Comparison of ENCODE assay signal across 24 cellular contexts in the genomic region with DNA sequence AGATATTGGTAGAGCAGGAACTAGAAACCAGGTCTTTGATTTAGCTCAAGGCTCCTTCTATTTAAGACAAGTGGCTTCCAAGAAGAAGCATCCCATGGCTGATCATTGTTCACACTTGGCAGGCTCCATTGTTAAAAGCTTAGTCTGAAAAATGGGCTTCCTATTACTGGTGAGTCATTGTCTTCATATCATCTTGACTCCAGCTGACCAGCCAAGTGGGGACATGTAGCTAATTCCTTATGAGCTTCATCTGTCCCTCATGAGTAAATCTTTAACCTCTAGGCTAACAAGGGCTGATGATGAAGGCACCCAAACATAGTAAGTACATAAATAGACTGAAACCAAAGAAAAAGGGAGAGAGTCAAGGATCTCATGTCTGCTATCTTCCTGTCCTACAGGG.
DNase-seq lines count a peak whose midpoint lies in the region; ATAC-seq, FAIRE-seq and TF ChIP-seq lines count a peak whose summit lies in the region.
"Had no signal": no experiment of that assay in that cellular context is flagged by ENCODE, and none has a peak within 500 bp of the region (broad histone marks: within the 10 kb centered on the region; RNA-seq: fewer than 3 reads in every experiment).

No MANE protein-coding gene starts in this region.

- peak overlapping the region; percentile 23; the same call in 2 of the 3 replicates for H3K4me2 ChIP-seq in A549
- H3K4me2 ChIP-seq: PC-9 had no signal

- CTCF ChIA-PET in A549 (lab: Yijun Ruan, JAX), result interaction anchor here (1.6 kb wide), 1 partner anchor 16 kb away, joined by 4 read pairs; no protein-coding TSS in a partner anchor

- no peak for TF ChIP-seq EP300 in A549 (IDR thresholded peaks at IDR 0.05)

- no peak overlapping the region for H3K4me3 ChIP-seq in A549
- H3K4me3 ChIP-seq in epithelial cell of esophagus (ENCODE audit: low read length), result no peak overlapping the region
- H3K4me3 ChIP-seq: PC-9, SJSA1 had no signal

- peaks cover 9% of the 10 kb centered on the region; the same call in 2 of the 3 replicates for H3K4me1 ChIP-seq in A549
- H3K4me1 ChIP-seq: SJSA1 had no signal

- no peak for TF ChIP-seq RAD21 in A549 (conservative IDR thresholded peaks at IDR 0.05 in 1 of 2, IDR thresholded peaks at IDR 0.05 in 1 of 2)

- POLR2A ChIA-PET in A549 (lab: Yijun Ruan, JAX), result no interaction called here

- H3K9me3 ChIP-seq in A549, result no peaks in the 10 kb centered on the region
- H3K9me3 ChIP-seq: SJSA1 had no signal

- no peak for TF ChIP-seq POLR2A in A549 (IDR thresholded peaks at IDR 0.05; ENCODE audit: low read length)

- TF ChIP-seq CTCF in A549 (IDR thresholded peaks at IDR 0.05) (no peak), epithelial cell of esophagus (IDR thresholded peaks at IDR 0.05; ENCODE audit: insufficient read depth, low read depth, low read length, missing control alignments) (no peak)

- FAIRE-seq in A549 (lab: Jason Lieb, UNC), result peak; percentile 23
- FAIRE-seq: G401.6, H1 had no signal

- no peak; a peak in 1 of 6 replicates for ATAC-seq in A549
- ATAC-seq: HCT116 had no signal

- H3K27ac ChIP-seq in A549, result 0 out of 6 replicates have a peak overlapping the region, but pooled peaks of 1 of the 2 experiments have one; percentile 3
- H3K27ac ChIP-seq: PC-9, SJSA1 had no signal

- DNase-seq in A549 (ENCODE audit: low read depth in 1 of 2, low spot score in 1 of 2) (peak in 1 of 2 experiments; percentile 29), HK-2 (ENCODE audit: unreplicated experiment) (peak; percentile 16), epithelial cell of esophagus (ENCODE audit: low read depth) (peak; percentile 39), kidney tubule cell (ENCODE audit: low spot score) (peak; percentile 94), ecto neural progenitor cell (ENCODE audit: low spot score) (no peak), DMS153 (lab: John Stamatoyannopoulos, UW) (no peak), T-helper 2 cell (no peak), OCI-M1 (lab: John Stamatoyannopoulos, UW) (no peak)
- DNase-seq: 8988T, Karpas-422, MV-4-11, NCI-H1105, NCI-H1436 treated with DMSO at 0.1 percent for 48 hours, NCI-H187 treated with DMSO at 0.1 percent for 48 hours, NCI-H2171 treated with DMSO at 0.1 percent for 48 hours, NCI-H524, NCI-H748 treated with DMSO at 0.1 percent for 48 hours, PC-9, Right ventricle myocardium superior, RPMI8226 had no signal

TF ChIP-seq in A549, 52 proteins besides CTCF, POLR2A, EP300 and RAD21:
- TF ChIP-seq RFX5 (IDR thresholded peaks at IDR 0.05), result no peak
- no peak for TF ChIP-seq HOXA7 (CRISPR knock-in tag; IDR thresholded peaks at IDR 0.05)
- no peak for TF ChIP-seq CBX8 (IDR thresholded peaks at IDR 0.05)
- no peak for TF ChIP-seq ESRRA (IDR thresholded peaks at IDR 0.05; ENCODE audit: borderline replicate concordance, low read length)
- no peak for TF ChIP-seq HEYL (CRISPR knock-in tag; IDR thresholded peaks at IDR 0.05)
- no peak for TF ChIP-seq EHMT2 (IDR thresholded peaks at IDR 0.05; ENCODE audit: low read depth)
- no peak for TF ChIP-seq SMC3 (IDR thresholded peaks at IDR 0.05)
- TF ChIP-seq CEBPB (IDR thresholded peaks at IDR 0.05), result no peak
- no peak for TF ChIP-seq PHF8 (IDR thresholded peaks at IDR 0.05; ENCODE audit: borderline replicate concordance, low read depth)
- no peak for TF ChIP-seq TFCP2L1 (CRISPR knock-in tag; IDR thresholded peaks at IDR 0.05)
- no peak for TF ChIP-seq KDM1A (IDR thresholded peaks at IDR 0.05; ENCODE audit: low read depth)
- no peak for TF ChIP-seq CHD4 (IDR thresholded peaks at IDR 0.05; ENCODE audit: borderline replicate concordance)
- no peak for TF ChIP-seq NR3C1 (IDR thresholded peaks at IDR 0.05)
- no peak for TF ChIP-seq JUNB (IDR thresholded peaks at IDR 0.05)
- TF ChIP-seq, protein P1, sequence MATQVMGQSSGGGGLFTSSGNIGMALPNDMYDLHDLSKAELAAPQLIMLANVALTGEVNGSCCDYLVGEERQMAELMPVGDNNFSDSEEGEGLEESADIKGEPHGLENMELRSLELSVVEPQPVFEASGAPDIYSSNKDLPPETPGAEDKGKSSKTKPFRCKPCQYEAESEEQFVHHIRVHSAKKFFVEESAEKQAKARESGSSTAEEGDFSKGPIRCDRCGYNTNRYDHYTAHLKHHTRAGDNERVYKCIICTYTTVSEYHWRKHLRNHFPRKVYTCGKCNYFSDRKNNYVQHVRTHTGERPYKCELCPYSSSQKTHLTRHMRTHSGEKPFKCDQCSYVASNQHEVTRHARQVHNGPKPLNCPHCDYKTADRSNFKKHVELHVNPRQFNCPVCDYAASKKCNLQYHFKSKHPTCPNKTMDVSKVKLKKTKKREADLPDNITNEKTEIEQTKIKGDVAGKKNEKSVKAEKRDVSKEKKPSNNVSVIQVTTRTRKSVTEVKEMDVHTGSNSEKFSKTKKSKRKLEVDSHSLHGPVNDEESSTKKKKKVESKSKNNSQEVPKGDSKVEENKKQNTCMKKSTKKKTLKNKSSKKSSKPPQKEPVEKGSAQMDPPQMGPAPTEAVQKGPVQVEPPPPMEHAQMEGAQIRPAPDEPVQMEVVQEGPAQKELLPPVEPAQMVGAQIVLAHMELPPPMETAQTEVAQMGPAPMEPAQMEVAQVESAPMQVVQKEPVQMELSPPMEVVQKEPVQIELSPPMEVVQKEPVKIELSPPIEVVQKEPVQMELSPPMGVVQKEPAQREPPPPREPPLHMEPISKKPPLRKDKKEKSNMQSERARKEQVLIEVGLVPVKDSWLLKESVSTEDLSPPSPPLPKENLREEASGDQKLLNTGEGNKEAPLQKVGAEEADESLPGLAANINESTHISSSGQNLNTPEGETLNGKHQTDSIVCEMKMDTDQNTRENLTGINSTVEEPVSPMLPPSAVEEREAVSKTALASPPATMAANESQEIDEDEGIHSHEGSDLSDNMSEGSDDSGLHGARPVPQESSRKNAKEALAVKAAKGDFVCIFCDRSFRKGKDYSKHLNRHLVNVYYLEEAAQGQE (IDR thresholded peaks at IDR 0.05), result no peak
- TF ChIP-seq, protein P2, sequence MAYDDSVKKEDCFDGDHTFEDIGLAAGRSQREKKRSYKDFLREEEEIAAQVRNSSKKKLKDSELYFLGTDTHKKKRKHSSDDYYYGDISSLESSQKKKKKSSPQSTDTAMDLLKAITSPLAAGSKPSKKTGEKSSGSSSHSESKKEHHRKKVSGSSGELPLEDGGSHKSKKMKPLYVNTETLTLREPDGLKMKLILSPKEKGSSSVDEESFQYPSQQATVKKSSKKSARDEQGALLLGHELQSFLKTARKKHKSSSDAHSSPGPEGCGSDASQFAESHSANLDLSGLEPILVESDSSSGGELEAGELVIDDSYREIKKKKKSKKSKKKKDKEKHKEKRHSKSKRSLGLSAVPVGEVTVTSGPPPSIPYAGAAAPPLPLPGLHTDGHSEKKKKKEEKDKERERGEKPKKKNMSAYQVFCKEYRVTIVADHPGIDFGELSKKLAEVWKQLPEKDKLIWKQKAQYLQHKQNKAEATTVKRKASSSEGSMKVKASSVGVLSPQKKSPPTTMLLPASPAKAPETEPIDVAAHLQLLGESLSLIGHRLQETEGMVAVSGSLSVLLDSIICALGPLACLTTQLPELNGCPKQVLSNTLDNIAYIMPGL (CRISPR knock-in tag; IDR thresholded peaks at IDR 0.05; ENCODE audit: borderline replicate concordance), result no peak
- TF ChIP-seq NFE2L2 (conservative IDR thresholded peaks at IDR 0.05; ENCODE audit: low read length), result no peak
- TF ChIP-seq KDM5A (IDR thresholded peaks at IDR 0.05), result no peak

Comparison
In these comparisons a context has a peak if more than half of its experiments do, and no peak if none do; other contexts are left out.
1. DNase-seq: peak in HK-2 (single experiment), epithelial cell of esophagus (single experiment) and kidney tubule cell (single experiment); none in ecto neural progenitor cell (single experiment), DMS153 (single experiment), T-helper 2 cell (0 of 5) and OCI-M1 (single experiment).